26 cellular contexts compared by ENCODE assay signal in the genomic region with DNA sequence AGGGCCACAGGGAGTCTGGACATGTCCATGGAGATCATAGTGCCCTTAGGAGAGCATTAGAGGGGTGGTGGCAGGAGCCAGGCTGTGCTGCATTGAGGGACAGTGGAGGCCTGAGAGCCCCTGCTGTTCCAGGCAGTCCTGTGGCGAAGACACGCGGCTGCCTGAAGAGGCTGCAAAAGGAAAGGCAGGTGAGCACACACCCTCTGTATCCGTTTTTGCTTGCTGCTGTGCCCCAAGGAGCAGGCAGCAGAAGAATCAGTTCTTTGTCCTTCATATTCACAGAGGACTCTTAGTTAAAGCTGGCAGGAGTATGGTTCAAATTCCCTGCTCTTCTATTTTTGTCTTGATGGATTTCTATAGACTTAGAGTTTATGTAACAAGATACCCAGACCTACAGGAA. TPM values are rescaled to one million over a fixed set of nuclear protein-coding genes. Genes with fewer than 3 reads are reported as not detected.
DNase-seq lines count a peak whose midpoint lies in the region; FAIRE-seq and TF ChIP-seq lines count a peak whose summit lies in the region.
"Had no signal": no experiment of that assay in that cellular context is flagged by ENCODE, and none has a peak within 500 bp of the region (broad histone marks: within the 10 kb centered on the region; RNA-seq: fewer than 3 reads in every experiment).

No MANE protein-coding gene starts in this region.

- CTCF ChIA-PET in HEK293 (lab: Yijun Ruan, JAX) = no interaction called here
- CTCF ChIA-PET in mammary epithelial cell (lab: Charles Lee; ENCODE audit: low non-redundant PET) = no interaction called here

- no peak for TF ChIP-seq RAD21 in neural cell (conservative IDR thresholded peaks at IDR 0.05)

- POLR2A ChIA-PET in HEK293 (lab: Yijun Ruan, JAX) = no interaction called here

- no peak for FAIRE-seq in HTR-8/SVneo (lab: Jason Lieb, UNC)
- FAIRE-seq: astrocyte, kidney had no signal

- H3K4me2 ChIP-seq in mammary epithelial cell (ENCODE audit: insufficient read depth, low read depth, low read length) = no peak overlapping the region
- H3K4me2 ChIP-seq in neural cell (ENCODE audit: low read length) = no peak overlapping the region
- H3K4me2 ChIP-seq: smooth muscle cell had no signal

- DNase-seq in NCI-H1417 (lab: John Stamatoyannopoulos, UW) = peak in 2 of 3 experiments; percentile 14 to 30
- DNase-seq in NCI-H1417 treated with DMSO at 0.1 percent for 48 hours (lab: John Stamatoyannopoulos, UW) = no peak
- DNase-seq in mammary epithelial cell = peak; percentile 14
- DNase-seq in HTR-8/SVneo (ENCODE audit: insufficient read length, low spot score) = no peak
- no peak for DNase-seq in NCI-H187 treated with DMSO at 0.1 percent for 48 hours (lab: John Stamatoyannopoulos, UW)
- DNase-seq in SK-N-DZ (ENCODE audit: low spot score) = no peak
- DNase-seq: 8988T; activated B cell treated with CpG ODN at 0.5 μM for 24 hours; activated CD4-positive, alpha-beta memory T cell treated with anti-CD3 and anti-CD28 coated beads, Interleukin-2, amount 10 ng/mL, durations not matched to agents 7 days and 5 days; activated naive CD4-positive, alpha-beta T cell treated with anti-CD3 and anti-CD28 coated beads for 36 hours; colonic mucosa; DMS 273 treated with DMSO at 0.1 percent for 48 hours; foreskin fibroblast; kidney; MV-4-11; NCI-H2029; NCI-H526 treated with DMSO at 0.1 percent for 48 hours; nephron progenitor cell; PC-3; stimulated activated CD4-positive, alpha-beta T cell treated with anti-CD3 and anti-CD28 coated beads, Interleukin-4, amount 100 ng/mL, for 1 hour; stimulated activated naive CD8-positive, alpha-beta T cell treated with anti-CD3 and anti-CD28 coated beads, Interleukin-15, amount 100 ng/mL, for 72 hours; upper lobe of right lung had no signal

- H3K9me2 ChIP-seq in neural cell (ENCODE audit: insufficient read depth, low read length) = no peaks in the 10 kb centered on the region

- dilution Hi-C loops in mammary epithelial cell (cut with HindIII; ENCODE audit: low sequenced_read_pairs) = no loop called here

- H3K79me2 ChIP-seq in mammary epithelial cell (ENCODE audit: insufficient read depth, low read length) (peaks cover 44% of the 10 kb centered on the region), neural cell (replicated peaks; ENCODE audit: insufficient read depth, low read length) (peaks cover 16% of the 10 kb centered on the region)

- H3K9ac ChIP-seq in mammary epithelial cell (ENCODE audit: insufficient read depth, low read length) (no peak overlapping the region), neural cell (ENCODE audit: low read length) (no peak overlapping the region)

- no peaks in the 10 kb centered on the region for H4K20me1 ChIP-seq in mammary epithelial cell (ENCODE audit: insufficient read depth, low read length)
- no peaks in the 10 kb centered on the region for H4K20me1 ChIP-seq in neural cell (ENCODE audit: insufficient read depth)

- H3K36me3 ChIP-seq in HEK293 (ENCODE audit: control insufficient read depth in 2 of 2, insufficient read depth in 1 of 2, low read length in 2 of 2) = peaks cover 22 to 51% of the 10 kb centered on the region in 2 experiments
- H3K36me3 ChIP-seq in mammary epithelial cell (ENCODE audit: insufficient read depth, low read length) = peaks cover 10% of the 10 kb centered on the region
- peaks cover 6% of the 10 kb centered on the region for H3K36me3 ChIP-seq in neural cell (ENCODE audit: insufficient read depth, low read length)
- H3K36me3 ChIP-seq: colonic mucosa had no signal

- no peaks in the 10 kb centered on the region for H3K4me1 ChIP-seq in HEK293 (ENCODE audit: control insufficient read depth, insufficient read depth, low read length)
- H3K4me1 ChIP-seq in mammary epithelial cell (ENCODE audit: insufficient read depth, low read length) = peaks cover 13% of the 10 kb centered on the region
- H3K4me1 ChIP-seq: upper lobe of right lung had no signal

- no peak for TF ChIP-seq EP300 in neural cell (conservative IDR thresholded peaks at IDR 0.05; ENCODE audit: poor library complexity, severe bottlenecking)

- 18% methylated on average over 4 of the region's 4 CpGs for WGBS in mammary epithelial cell (ENCODE audit: low coverage, missing lambda C conversion rate)

- TF ChIP-seq CTCF in HEK293 (tag by site-specific recombination; IDR thresholded peaks at IDR 0.05) (no peak), mammary epithelial cell (conservative IDR thresholded peaks at IDR 0.05 in 1 of 2, IDR thresholded peaks at IDR 0.05 in 1 of 2; ENCODE audit: extremely low read depth in 1 of 2, insufficient read depth in 1 of 2, low read depth in 1 of 2, low read length in 2 of 2) (no peak), neural cell (IDR thresholded peaks at IDR 0.05; ENCODE audit: poor library complexity, severe bottlenecking) (no peak)

- H3K4me3 ChIP-seq in HEK293 (ENCODE audit: low read depth, low read length) = no peak overlapping the region
- no peak overlapping the region for H3K4me3 ChIP-seq in mammary epithelial cell (replicated peaks in 1 of 3; ENCODE audit: insufficient read depth in 1 of 3, low read depth in 2 of 3, low read length in 3 of 3)
- peak overlapping the region; percentile 15 for H3K4me3 ChIP-seq in neural cell (ENCODE audit: low read length)
- H3K4me3 ChIP-seq: colonic mucosa, smooth muscle cell, upper lobe of right lung had no signal

- H3K9me3 ChIP-seq in HEK293 (ENCODE audit: control insufficient read depth, insufficient read depth, low read depth, low read length) (no peaks in the 10 kb centered on the region), mammary epithelial cell (replicated peaks; ENCODE audit: insufficient read depth, low read length) (no peaks in the 10 kb centered on the region), neural cell (ENCODE audit: low read length) (no peaks in the 10 kb centered on the region)
- H3K9me3 ChIP-seq: colonic mucosa, upper lobe of right lung had no signal

- no TSS peak for BruUV-seq in mammary epithelial cell (replicated peaks; lab: Mats Ljungman, UMichigan)

- in situ Hi-C loops in mammary epithelial cell (cut with MboI; ENCODE audit: low sequenced_read_pairs in 2 of 2) = loop anchor here in 1 of 2 donors (10.0 kb wide), 1 partner anchor 54 kb away; a partner anchor contains a TSS

- H2AFZ ChIP-seq in mammary epithelial cell (ENCODE audit: low read depth, low read length) = no peak overlapping the region
- H2AFZ ChIP-seq in neural cell (ENCODE audit: low read depth, low read length) = no peak overlapping the region

- H3K27ac ChIP-seq in HEK293 (ENCODE audit: extremely low read depth, low read depth, low read length) = no peak overlapping the region
- H3K27ac ChIP-seq in mammary epithelial cell (ENCODE audit: insufficient read depth, low read depth, low read length) = no peak overlapping the region
- H3K27ac ChIP-seq in neural cell (ENCODE audit: low read length) = no peak overlapping the region
- H3K27ac ChIP-seq: colonic mucosa, upper lobe of right lung had no signal

- intact Hi-C loops in mammary epithelial cell (cut with micrococcal nuclease) = no loop called here

- H3K27me3 ChIP-seq in mammary epithelial cell (ENCODE audit: insufficient read depth, low read length) (no peaks in the 10 kb centered on the region), neural cell (ENCODE audit: insufficient read depth, low read depth, low read length) (no peaks in the 10 kb centered on the region)
- H3K27me3 ChIP-seq: colonic mucosa, upper lobe of right lung had no signal

- H3F3A ChIP-seq in neural cell (ENCODE audit: insufficient read depth, low read length, poor library complexity, severe bottlenecking) = no peaks in the 10 kb centered on the region

TF ChIP-seq in HEK293, 187 proteins besides CTCF, POLR2A, EP300 and RAD21:
- TF ChIP-seq REPIN1 (tag by site-specific recombination; IDR thresholded peaks at IDR 0.05; ENCODE audit: low read depth) (no peak), ZNF837 (tag by site-specific recombination; IDR thresholded peaks at IDR 0.05) (no peak), ZNF701 (tag by site-specific recombination; IDR thresholded peaks at IDR 0.05) (no peak), ZNF341 (tag by site-specific recombination; IDR thresholded peaks at IDR 0.05; ENCODE audit: low read depth) (peak; percentile 39; the same call in 1 of the 2 replicates), ZBTB7A (tag by site-specific recombination; IDR thresholded peaks at IDR 0.05; ENCODE audit: low read depth) (no peak), ZIC2 (tag by site-specific recombination; IDR thresholded peaks at IDR 0.05) (peak; percentile 49; the same call in 1 of the 2 replicates), ZBTB17 (tag by site-specific recombination; IDR thresholded peaks at IDR 0.05) (peak; percentile 66), IKZF3 (tag by site-specific recombination; IDR thresholded peaks at IDR 0.05) (no peak), ZNF658 (tag by site-specific recombination; IDR thresholded peaks at IDR 0.05) (no peak)
TF ChIP-seq in HEK293: peak in this region for 3.

TF ChIP-seq in neural cell, 6 proteins besides CTCF, POLR2A, EP300 and RAD21 (continues in another document):
- no peak for TF ChIP-seq TAF1 (IDR thresholded peaks at IDR 0.05; ENCODE audit: low read depth)
- TF ChIP-seq POLR2AphosphoS5 (IDR thresholded peaks at IDR 0.05) = no peak
- TF ChIP-seq MXI1 (conservative IDR thresholded peaks at IDR 0.05; ENCODE audit: poor library complexity, severe bottlenecking) = no peak
- no peak for TF ChIP-seq SMC3 (conservative IDR thresholded peaks at IDR 0.05; ENCODE audit: poor library complexity)

RNA-seq across cellular contexts. Expression of a gene that starts 4.5 kb away (rescaled TPM):
- 10 to 100 TPM in 1 of 2 donors, 1 to 10 TPM in 1; 5.5 to 12.4 TPM for total RNA-seq in mammary epithelial cell
- polyA plus RNA-seq in mammary epithelial cell (7.8 TPM), neural cell (6.2 and 10.5 TPM in 2 replicates)
- polyA minus RNA-seq in mammary epithelial cell (55.1 TPM), neural cell (7.5 and 19.1 TPM in 2 replicates)
- polyA plus RNA-seq in SK-N-DZ (2014; cell fraction: cytosol; rRNA removed) = 3.1 and 5.0 TPM in 2 replicates
- 6.8 and 20.8 TPM in 2 replicates for polyA plus RNA-seq in SK-N-DZ (2014; cell fraction: nucleus; rRNA removed)

RNA-seq across cellular contexts. Expression of a gene that starts 57.5 kb away (rescaled TPM):
- 100 to 1,000 TPM; 304 to 321 TPM for total RNA-seq in mammary epithelial cell
- polyA plus RNA-seq in mammary epithelial cell = 35.7 TPM
- polyA minus RNA-seq in mammary epithelial cell = 210 TPM
- 26.8 and 37.5 TPM in 2 replicates for polyA plus RNA-seq in neural cell
- 85.9 and 108 TPM in 2 replicates for polyA minus RNA-seq in neural cell
- polyA plus RNA-seq in SK-N-DZ (2014; cell fraction: cytosol; rRNA removed) = 23.7 and 34.1 TPM in 2 replicates
- polyA plus RNA-seq in SK-N-DZ (2014; cell fraction: nucleus; rRNA removed) = 15.9 and 18.8 TPM in 2 replicates

Comparison
In these comparisons a context has a peak if more than half of its experiments do, and no peak if none do; other contexts are left out.
1. DNase-seq: peak in NCI-H1417 (2 of 3) and mammary epithelial cell (single experiment); none in NCI-H1417 treated with DMSO at 0.1 percent for 48 hours (single experiment), HTR-8/SVneo (single experiment), NCI-H187 treated with DMSO at 0.1 percent for 48 hours (single experiment) and SK-N-DZ (single experiment).